Comparison of ENCODE assay signal across 1 cellular context in the genomic region with DNA sequence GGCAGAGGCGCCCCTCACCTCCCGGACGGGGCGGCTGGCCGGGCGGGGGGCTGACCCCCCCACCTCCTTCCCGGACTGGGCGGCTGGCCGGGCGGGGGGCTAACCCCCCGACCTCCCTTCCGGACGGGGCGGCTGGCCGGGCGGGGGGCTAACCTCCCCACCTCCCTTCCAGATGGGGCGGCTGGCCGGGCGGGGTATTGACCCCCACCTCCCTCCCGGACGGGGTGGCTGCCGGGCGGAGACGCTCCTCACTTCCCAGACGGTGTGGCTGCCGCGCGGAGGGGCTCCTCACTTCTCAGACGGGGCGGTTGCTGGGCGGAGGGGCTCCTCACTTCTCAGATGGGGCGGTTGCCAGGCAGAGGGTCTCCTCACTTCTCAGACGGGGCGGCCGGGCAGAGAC. TPM values are rescaled to one million over a fixed set of nuclear protein-coding genes. Genes with fewer than 3 reads are reported as not detected.
"Had no signal": no experiment of that assay in that cellular context is flagged by ENCODE, and none has a peak within 500 bp of the region (broad histone marks: within the 10 kb centered on the region; RNA-seq: fewer than 3 reads in every experiment).

No MANE protein-coding gene starts in this region.

RNA-seq across cellular contexts. Expression of gene ST6GALNAC3, which starts 37.8 kb away (rescaled TPM):
- total RNA-seq: PC-3 had no signal
